In genomic region chr1:1906185-1907097, GRCh38 we compare ENCODE assay signal across 1 cellular context.
A peak's percentile ranks its signal among the peaks of the same experiment; 100 is the strongest.
TF ChIP-seq lines count a peak whose summit lies in the region.

No MANE protein-coding gene starts in this region.

TF ChIP-seq in HepG2, 621 proteins besides CTCF, POLR2A, EP300 and RAD21 (continued from another document and continues in another):
- TF ChIP-seq ATF2 (CRISPR knock-in tag; IDR thresholded peaks at IDR 0.05) = peak; percentile 68; the same call in 1 of the 2 replicates
- TF ChIP-seq RARG (CRISPR knock-in tag; IDR thresholded peaks at IDR 0.05; ENCODE audit: low read depth) = no peak
- TF ChIP-seq HOMEZ (CRISPR knock-in tag; IDR thresholded peaks at IDR 0.05; ENCODE audit: low read depth) = peak; percentile 68; the same call in 1 of the 2 replicates
- peak; percentile 97 for TF ChIP-seq XRCC5 (optimal IDR thresholded peaks at IDR 0.05; ENCODE audit: low read length)
- TF ChIP-seq ZFP36L1 (CRISPR knock-in tag; IDR thresholded peaks at IDR 0.05) = no peak
- no peak for TF ChIP-seq TCF12 (IDR thresholded peaks at IDR 0.05)
- no peak for TF ChIP-seq TCF12 (CRISPR knock-in tag; IDR thresholded peaks at IDR 0.05)
- TF ChIP-seq ZNF296 (CRISPR knock-in tag; conservative IDR thresholded peaks at IDR 0.05) = peak; percentile 95; the same call in 1 of the 2 replicates
- TF ChIP-seq DBP (CRISPR knock-in tag; IDR thresholded peaks at IDR 0.05; ENCODE audit: not compliant biosample characterization) = no peak
- TF ChIP-seq HNF4G (IDR thresholded peaks at IDR 0.05; ENCODE audit: borderline replicate concordance, low read depth, low read length) = no peak
- TF ChIP-seq HNF4G (CRISPR knock-in tag; IDR thresholded peaks at IDR 0.05; ENCODE audit: borderline replicate concordance, low read depth) = peak; percentile 60; the same call in 1 of the 2 replicates
- 0 out of 2 replicates have a peak, but pooled peaks have one; percentile 18 for TF ChIP-seq NCOA2 (CRISPR knock-in tag; IDR thresholded peaks at IDR 0.05)
- TF ChIP-seq PATZ1 (CRISPR knock-in tag; IDR thresholded peaks at IDR 0.05) = peak; percentile 36; the same call in 1 of the 2 replicates
- TF ChIP-seq MED8 (CRISPR knock-in tag; IDR thresholded peaks at IDR 0.05; ENCODE audit: insufficient replicate concordance) = no peak
- TF ChIP-seq NR3C1 (CRISPR knock-in tag; IDR thresholded peaks at IDR 0.05) = no peak
- no peak for TF ChIP-seq ZNF136 (CRISPR knock-in tag; IDR thresholded peaks at IDR 0.05; ENCODE audit: low read depth)
- TF ChIP-seq ZSCAN9 (CRISPR knock-in tag; IDR thresholded peaks at IDR 0.05; ENCODE audit: borderline replicate concordance) = peak; percentile 75; the same call in 1 of the 2 replicates
- no peak for TF ChIP-seq ELK4 (CRISPR knock-in tag; IDR thresholded peaks at IDR 0.05; ENCODE audit: borderline replicate concordance)
- TF ChIP-seq GATAD1 (CRISPR knock-in tag; IDR thresholded peaks at IDR 0.05) = peak; percentile 60; the same call in 1 of the 2 replicates
- peak; percentile 68; the same call in 1 of the 2 replicates for TF ChIP-seq FOXC1 (CRISPR knock-in tag; IDR thresholded peaks at IDR 0.05; ENCODE audit: borderline replicate concordance)
- TF ChIP-seq USF2 (IDR thresholded peaks at IDR 0.05; ENCODE audit: low read depth, low read length) = no peak
- TF ChIP-seq USF2 (CRISPR knock-in tag; IDR thresholded peaks at IDR 0.05; ENCODE audit: borderline replicate concordance) = no peak
- no peak; the same call in 1 of the 2 replicates for TF ChIP-seq ZNF547 (CRISPR knock-in tag; IDR thresholded peaks at IDR 0.05)
- TF ChIP-seq ZFP91 (CRISPR knock-in tag; IDR thresholded peaks at IDR 0.05; ENCODE audit: borderline replicate concordance) = peak; percentile 88
- TF ChIP-seq ZNF121 (CRISPR knock-in tag; IDR thresholded peaks at IDR 0.05) = peak; percentile 99
- no peak for TF ChIP-seq ZNF746 (CRISPR knock-in tag; IDR thresholded peaks at IDR 0.05)
- no peak for TF ChIP-seq JUNB (CRISPR knock-in tag; IDR thresholded peaks at IDR 0.05; ENCODE audit: borderline replicate concordance)
- TF ChIP-seq ZNF33B (CRISPR knock-in tag; IDR thresholded peaks at IDR 0.05) = no peak
- peak; percentile 53; the same call in 1 of the 2 replicates for TF ChIP-seq SOX5 (CRISPR knock-in tag; IDR thresholded peaks at IDR 0.05; ENCODE audit: borderline replicate concordance)
- TF ChIP-seq ZNF18 (CRISPR knock-in tag; IDR thresholded peaks at IDR 0.05; ENCODE audit: insufficient replicate concordance) = no peak
- TF ChIP-seq NFE2 (CRISPR knock-in tag; IDR thresholded peaks at IDR 0.05) = no peak
- TF ChIP-seq NRL (CRISPR knock-in tag; IDR thresholded peaks at IDR 0.05; ENCODE audit: borderline replicate concordance) = no peak
- TF ChIP-seq ZNF205 (CRISPR knock-in tag; IDR thresholded peaks at IDR 0.05) = 0 out of 2 replicates have a peak, but pooled peaks have one; percentile 58
- no peak for TF ChIP-seq ZBTB43 (CRISPR knock-in tag; conservative IDR thresholded peaks at IDR 0.05)
- no peak for TF ChIP-seq ZSCAN22 (CRISPR knock-in tag; IDR thresholded peaks at IDR 0.05)
- TF ChIP-seq ZBTB33 (CRISPR knock-in tag; IDR thresholded peaks at IDR 0.05) = peak; percentile 62; the same call in 1 of the 2 replicates
- TF ChIP-seq KDM5B (CRISPR knock-in tag; IDR thresholded peaks at IDR 0.05; ENCODE audit: borderline replicate concordance) = no peak
- peak; percentile 56; the same call in 1 of the 2 replicates for TF ChIP-seq THAP9 (CRISPR knock-in tag; IDR thresholded peaks at IDR 0.05; ENCODE audit: borderline replicate concordance)
- no peak for TF ChIP-seq ZNF282 (IDR thresholded peaks at IDR 0.05; ENCODE audit: partially characterized antibody)
- TF ChIP-seq PLSCR1 (CRISPR knock-in tag; IDR thresholded peaks at IDR 0.05; ENCODE audit: borderline replicate concordance) = no peak
